ENCODE assay signal across 12 cellular contexts in genomic region chr6:52511572-52512151, GRCh38.
A peak's percentile ranks its signal among the peaks of the same experiment; 100 is the strongest.
DNase-seq lines count a peak whose midpoint lies in the region; ATAC-seq and TF ChIP-seq lines count a peak whose summit lies in the region.
"Had no signal": no experiment of that assay in that cellular context is flagged by ENCODE, and none has a peak within 500 bp of the region (broad histone marks: within the 10 kb centered on the region; RNA-seq: fewer than 3 reads in every experiment).

No MANE protein-coding gene starts in this region.

- POLR2A ChIA-PET in MCF 10A (lab: Yijun Ruan, JAX) (interaction anchor here (0.7 to 1.3 kb wide), 2 partner anchors 11 to 92 kb away, joined by 3 to 8 read pairs; partner anchors contain the start of gene EFHC1), GM10248 (lab: Yijun Ruan, JAX) (no interaction called here)

- no TSS peak for BruUV-seq in MCF 10A (replicated peaks; lab: Mats Ljungman, UMichigan)

- WGBS in stomach, 5 donors, result 70 to 82% (median 74%) methylated on average over 12 of the region's 12 CpGs

- H3K36me3 ChIP-seq in stomach, result peaks cover 22 to 68% (median 65%) of the 10 kb centered on the region in 4 donors

- H3K4me1 ChIP-seq in stomach, result peaks cover 8 to 54% (median 22%) of the 10 kb centered on the region in 4 donors

- no peak for TF ChIP-seq POLR2A in stomach (IDR thresholded peaks at IDR 0.05)

- H3K27ac Mint-ChIP-seq in HFFc6 (peak overlapping the region; percentile 98), MCF 10A (ENCODE audit: low read depth, unreplicated experiment) (peak overlapping the region; percentile 28)

- peaks cover 89% of the 10 kb centered on the region for H3K36me3 Mint-ChIP-seq in HFFc6 (ENCODE audit: low read depth)
- peaks cover 50% of the 10 kb centered on the region for H3K36me3 Mint-ChIP-seq in MCF 10A (ENCODE audit: insufficient read depth, unreplicated experiment)

- intact Hi-C loops in MCF 10A (cut with micrococcal nuclease), result no loop called here
- intact Hi-C loops in stomach (cut with DNase I; ENCODE audit: low total_unique reads), result no loop called here
- intact Hi-C loops in left colon (cut with DNase I, micrococcal nuclease), result loop anchor here in 1 of 2 donors (10.0 kb wide), 1 partner anchor 87 kb away; the partner anchor contains the start of gene EFHC1

- peak overlapping the region; percentile 80 for H3K4me3 Mint-ChIP-seq in HFFc6
- no peak overlapping the region for H3K4me3 Mint-ChIP-seq in MCF 10A (ENCODE audit: unreplicated experiment)

- H3K27me3 ChIP-seq in layer of hippocampus (ENCODE audit: control insufficient read depth, insufficient read depth, low read length) (no peaks in the 10 kb centered on the region), stomach (no peaks in the 10 kb centered on the region)

- H3K9me3 Mint-ChIP-seq in HFFc6 (peaks cover 4% of the 10 kb centered on the region; the same call in 1 of the 2 replicates), MCF 10A (ENCODE audit: unreplicated experiment) (no peaks in the 10 kb centered on the region)

- TF ChIP-seq EP300 in stomach (IDR thresholded peaks at IDR 0.05), result no peak

- DNase-seq in HFFc6 (peak; percentile 65), MCF 10A (ENCODE audit: unreplicated experiment) (no peak), stomach (no peak), NCI-H510A (lab: John Stamatoyannopoulos, UW) (no peak), left colon (no peak), GM10248 (ENCODE audit: extremely low spot score) (no peak)
- DNase-seq: activated CD8-positive, alpha-beta memory T cell treated with anti-CD3 and anti-CD28 coated beads for 24 hours; cerebellar nuclear complex; COR-L47; stimulated activated CD4-positive, alpha-beta T cell treated with anti-CD3 and anti-CD28 coated beads, Interleukin-4, amount 100 ng/mL, for 1 hour had no signal

- H3K27ac ChIP-seq in layer of hippocampus (ENCODE audit: low read depth, low read length) (peak overlapping the region; percentile 8), stomach (peak overlapping the region; percentile 54 to 85 (median 82))

- no peaks in the 10 kb centered on the region for H3K9me3 ChIP-seq in stomach

- ATAC-seq in left colon (no peak), GM21529 (IDR thresholded peaks at IDR 0.05; ENCODE audit: unreplicated experiment) (no peak)

- TF ChIP-seq CTCF in HFFc6 (IDR thresholded peaks at IDR 0.05), result no peak
- TF ChIP-seq CTCF in MCF 10A (IDR thresholded peaks at IDR 0.05; ENCODE audit: unreplicated experiment), result no peak
- TF ChIP-seq CTCF in stomach (IDR thresholded peaks at IDR 0.05), result no peak
- no peak for TF ChIP-seq CTCF in GM10248 (IDR thresholded peaks at IDR 0.05; ENCODE audit: control extremely low read depth, extremely low read depth, low read depth, missing control alignments)

- peaks cover 97% of the 10 kb centered on the region for H3K4me1 Mint-ChIP-seq in HFFc6 (ENCODE audit: low read depth)
- peaks cover 51% of the 10 kb centered on the region for H3K4me1 Mint-ChIP-seq in MCF 10A (ENCODE audit: insufficient read depth, unreplicated experiment)

- no peak overlapping the region for H3K4me3 ChIP-seq in stomach

- H3K27me3 Mint-ChIP-seq in HFFc6 (ENCODE audit: insufficient read depth), result peaks cover 25% of the 10 kb centered on the region
- no peaks in the 10 kb centered on the region for H3K27me3 Mint-ChIP-seq in MCF 10A (ENCODE audit: insufficient read depth, unreplicated experiment)

- CTCF ChIA-PET in MCF 10A (lab: Yijun Ruan, JAX), result interaction anchor here (0.6 to 0.9 kb wide), 3 partner anchors 95 to 1223 kb away, joined by 3 read pairs; no protein-coding TSS in a partner anchor
- CTCF ChIA-PET in GM10248 (lab: Yijun Ruan, JAX), result no interaction called here
